In genomic region chr20:63895886-63896135, GRCh38 we compare ENCODE assay signal across 8 cellular contexts. TPM values are rescaled to one million over a fixed set of nuclear protein-coding genes. Genes with fewer than 3 reads are reported as not detected.
DNase-seq lines count a peak whose midpoint lies in the region; ATAC-seq, FAIRE-seq and TF ChIP-seq lines count a peak whose summit lies in the region.

No MANE protein-coding gene starts in this region.

- no peaks in the 10 kb centered on the region for H3K27me3 Mint-ChIP-seq in Calu3 (ENCODE audit: unreplicated experiment)

- H3K4me3 ChIP-seq in mucosa of descending colon, result peak overlapping the region; percentile 40

- intact Hi-C loops in Calu3 (cut with micrococcal nuclease; ENCODE audit: unreplicated experiment) (loop anchor here (10.0 kb wide), 1 partner anchor 159 kb away; no protein-coding TSS in a partner anchor), mucosa of descending colon (cut with DNase I, micrococcal nuclease) (no loop called here)

- TSS peak; percentile 50 for BruUV-seq in Calu3 (replicated peaks; lab: Mats Ljungman, UMichigan)

- H3K27ac ChIP-seq in caudate nucleus (ENCODE audit: low read depth, low read length), result peak overlapping the region; percentile 40

- H3K9me3 ChIP-seq in mucosa of descending colon, result no peaks in the 10 kb centered on the region

- H3K4me1 ChIP-seq in mucosa of descending colon (ENCODE audit: low read depth), result peaks cover 32% of the 10 kb centered on the region

- TF ChIP-seq POLR2A in GM12891 (IDR thresholded peaks at IDR 0.05; ENCODE audit: low read depth, low read length), result no peak
- no peak for TF ChIP-seq POLR2A in GM18505 (IDR thresholded peaks at IDR 0.05; ENCODE audit: borderline replicate concordance, extremely low read depth, insufficient read depth, insufficient read length)

- DNase-seq in Calu3 (no peak), KG1 (lab: John Stamatoyannopoulos, UW) (peak; percentile 69), caudate nucleus (lab: John Stamatoyannopoulos, UW) (no peak), mucosa of descending colon (no peak), GM12891 (ENCODE audit: insufficient read length, low spot score) (no peak)
- DNase-seq in stimulated activated CD4-positive, alpha-beta T cell treated with anti-CD3 and anti-CD28 coated beads, Interleukin-15, amount 100 ng/mL, for 24 hours, result no peak

- no peak for FAIRE-seq in GM12891 (lab: Jason Lieb, UNC)

- TF ChIP-seq CTCF in Calu3 (IDR thresholded peaks at IDR 0.05; ENCODE audit: unreplicated experiment) (no peak), mucosa of descending colon (IDR thresholded peaks at IDR 0.05) (no peak)

- CTCF ChIA-PET in Calu3 (lab: Charles Lee), result interaction anchor here (0.6 to 1.8 kb wide), 6 partner anchors 12 to 358 kb away, joined by 3 to 7 read pairs (median 3); partner anchors contain the start of genes ARFRP1 and ZGPAT

- H3K36me3 ChIP-seq in mucosa of descending colon (ENCODE audit: low read depth), result peaks cover 3% of the 10 kb centered on the region

- H3K36me3 Mint-ChIP-seq in Calu3 (ENCODE audit: insufficient read depth, unreplicated experiment), result peaks cover 71% of the 10 kb centered on the region

- peaks cover 35% of the 10 kb centered on the region for H3K4me1 Mint-ChIP-seq in Calu3 (ENCODE audit: low read depth, unreplicated experiment)

- peak overlapping the region; percentile 72 for H3K4me3 Mint-ChIP-seq in Calu3 (ENCODE audit: low read depth, unreplicated experiment)

- no peaks in the 10 kb centered on the region for H3K9me3 Mint-ChIP-seq in Calu3 (ENCODE audit: low read depth, unreplicated experiment)

- peak overlapping the region; percentile 63 for H3K27ac Mint-ChIP-seq in Calu3 (ENCODE audit: unreplicated experiment)

- ATAC-seq in mucosa of descending colon (no peak), HG02610 (IDR thresholded peaks at IDR 0.05; ENCODE audit: unreplicated experiment) (no peak), GM18505 (IDR thresholded peaks at IDR 0.05; ENCODE audit: unreplicated experiment) (no peak)

TF ChIP-seq in GM12891, 5 proteins besides CTCF, POLR2A, EP300 and RAD21:
- TF ChIP-seq POLR2AphosphoS5 (IDR thresholded peaks at IDR 0.05; ENCODE audit: low read depth, low read length) (no peak), PAX5 (IDR thresholded peaks at IDR 0.05; ENCODE audit: insufficient read depth, low read length, severe bottlenecking) (no peak), SPI1 (IDR thresholded peaks at IDR 0.05; ENCODE audit: low read depth, low read length) (no peak), POU2F2 (IDR thresholded peaks at IDR 0.05; ENCODE audit: low read depth, low read length) (no peak), TAF1 (IDR thresholded peaks at IDR 0.05; ENCODE audit: low read depth, low read length) (no peak)

RNA-seq across cellular contexts. Expression of gene DNAJC5, which starts 0.9 kb away (rescaled TPM):
- total RNA-seq in Calu3 (2022), result 79.9 and 85.9 TPM in 2 replicates
- total RNA-seq in mucosa of descending colon, result 10 to 100 TPM; 57.5 to 65.9 (median 65.4) TPM
- polyA plus RNA-seq in GM12891 (2012; ENCODE audit: low read depth, missing spikeins), result 18.2 TPM

RNA-seq across cellular contexts. Expression of gene TPD52L2, which starts 30.7 kb away (rescaled TPM):
- total RNA-seq in Calu3 (2022), result 192 and 197 TPM in 2 replicates
- 10 to 100 TPM; 48.7 to 71.7 (median 55.7) TPM for total RNA-seq in mucosa of descending colon
- polyA plus RNA-seq in GM12891 (2012; ENCODE audit: low read depth, missing spikeins), result 41.8 TPM

RNA-seq across cellular contexts. Expression of gene ABHD16B, which starts 34.5 kb away (rescaled TPM):
- total RNA-seq in Calu3 (2022) (0.24 TPM in 1 of 2 replicates, not detected in the other), mucosa of descending colon (not detected)
- 0.26 TPM for polyA plus RNA-seq in GM12891 (2012; ENCODE audit: low read depth, missing spikeins)
